22 cellular contexts compared by ENCODE assay signal in the genomic region with DNA sequence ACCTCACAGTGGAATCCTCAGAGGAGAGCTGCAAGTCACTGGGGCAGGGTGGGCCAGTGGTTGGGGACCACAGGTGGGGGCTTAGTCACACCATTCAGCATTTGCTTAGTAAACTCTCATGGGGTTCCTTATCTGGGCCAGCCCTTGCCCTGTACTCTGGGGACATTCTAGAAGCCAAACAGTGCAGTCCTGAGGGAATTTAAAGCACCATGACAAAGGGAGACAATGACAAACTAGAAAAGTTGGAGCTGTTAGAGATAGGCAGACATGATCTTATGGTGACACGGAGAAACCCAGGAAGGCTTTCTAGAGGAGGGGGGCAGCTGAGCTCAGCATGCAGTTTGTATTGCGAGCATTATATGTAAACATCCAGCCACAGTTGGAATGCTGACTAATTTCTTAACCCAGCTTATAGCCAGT.
"Had no signal": no experiment of that assay in that cellular context is flagged by ENCODE, and none has a peak within 500 bp of the region (broad histone marks: within the 10 kb centered on the region; RNA-seq: fewer than 3 reads in every experiment).

No MANE protein-coding gene starts in this region.

- H3K27ac Mint-ChIP-seq: dendritic cell treated with granulocyte-macrophage colony-stimulating factor and Interleukin-4, amounts not matched to agents 40 ng/mL and 50 ng/mL, for 4 days; effector memory CD8-positive, alpha-beta T cell; nephron progenitor cell had no signal

- FAIRE-seq: colon had no signal

- H3K27me3 ChIP-seq: esophagus squamous epithelium, right atrium auricular region, sigmoid colon, suprapubic skin, thyroid gland, upper lobe of left lung, uterus had no signal

- H3K4me3 Mint-ChIP-seq: dendritic cell treated with granulocyte-macrophage colony-stimulating factor and Interleukin-4, amounts not matched to agents 40 ng/mL and 50 ng/mL, for 4 days; effector memory CD8-positive, alpha-beta T cell; naive thymus-derived CD4-positive, alpha-beta T cell; nephron progenitor cell had no signal

- H3K36me3 ChIP-seq: esophagus squamous epithelium, right atrium auricular region, sigmoid colon, suprapubic skin, thyroid gland, upper lobe of left lung, uterus had no signal

- ATAC-seq: effector memory CD8-positive, alpha-beta T cell; left colon; naive thymus-derived CD4-positive, alpha-beta T cell; stimulated activated naive CD8-positive, alpha-beta T cell treated with anti-CD3 and anti-CD28 coated beads, Interleukin-15, Interleukin-2, amounts not matched to agents 100 U/mL and 50 U/mL, for 24 hours had no signal

- H3K27ac ChIP-seq: epithelial cell of prostate, esophagus squamous epithelium, right atrium auricular region, sigmoid colon, suprapubic skin, thyroid gland, uterus had no signal

- H3K9me3 Mint-ChIP-seq: dendritic cell treated with granulocyte-macrophage colony-stimulating factor and Interleukin-4, amounts not matched to agents 40 ng/mL and 50 ng/mL, for 4 days; effector memory CD8-positive, alpha-beta T cell had no signal

- H3K4me3 ChIP-seq: esophagus squamous epithelium, right atrium auricular region, sigmoid colon, skin epidermis, suprapubic skin, thyroid gland, upper lobe of left lung, uterus had no signal

- H3K4me1 ChIP-seq: esophagus squamous epithelium, sigmoid colon, suprapubic skin, thyroid gland, upper lobe of left lung, uterus had no signal

- DNase-seq: effector memory CD8-positive, alpha-beta T cell; esophagus squamous epithelium; foreskin fibroblast; head of caudate nucleus; hippocampal formation; left colon; mammary epithelial cell; naive thymus-derived CD4-positive, alpha-beta T cell; nephron progenitor cell; posterior cingulate gyrus; sigmoid colon; stimulated activated CD4-positive, alpha-beta T cell treated with anti-CD3 and anti-CD28 coated beads, Interleukin-2, amount 100 ng/mL, for 48 hours; stimulated activated naive CD8-positive, alpha-beta T cell treated with anti-CD3 and anti-CD28 coated beads, Interleukin-15, Interleukin-2, amounts not matched to agents 100 U/mL and 50 U/mL, for 24 hours; thyroid gland; upper lobe of left lung; uterus had no signal

- H3K9me3 ChIP-seq: right atrium auricular region, sigmoid colon, suprapubic skin, thyroid gland, upper lobe of left lung, uterus had no signal

- H3K4me1 Mint-ChIP-seq: nephron progenitor cell had no signal
